Comparison of ENCODE assay signal across 2 cellular contexts in the genomic region with DNA sequence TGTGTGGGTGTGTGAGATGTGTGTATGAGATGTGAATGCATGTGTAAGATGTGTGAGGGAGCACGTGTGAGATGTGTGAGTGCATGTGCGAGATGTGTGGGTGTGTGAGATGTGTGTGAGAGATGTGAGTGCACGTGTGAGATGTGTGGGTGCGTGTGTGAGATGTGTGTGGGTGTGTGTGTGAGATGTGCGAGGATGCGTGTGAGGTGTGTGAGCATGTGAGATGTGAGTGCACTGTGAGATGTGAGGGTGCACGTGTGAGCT.
TF ChIP-seq lines count a peak whose summit lies in the region.

No MANE protein-coding gene starts in this region.

TF ChIP-seq in IMR-90, 13 proteins besides CTCF, POLR2A, EP300 and RAD21:
- no peak for TF ChIP-seq BHLHE40 (IDR thresholded peaks at IDR 0.05; ENCODE audit: low read depth, low read length)
- no peak for TF ChIP-seq CEBPB (IDR thresholded peaks at IDR 0.05; ENCODE audit: low read depth, low read length)
- no peak for TF ChIP-seq MAZ (IDR thresholded peaks at IDR 0.05; ENCODE audit: borderline replicate concordance, low read depth, low read length)
- no peak for TF ChIP-seq SMC3 (IDR thresholded peaks at IDR 0.05; ENCODE audit: low read depth, low read length)
- TF ChIP-seq NFE2L2 (IDR thresholded peaks at IDR 0.05; ENCODE audit: low read depth, low read length) = no peak
- no peak for TF ChIP-seq RFX5 (IDR thresholded peaks at IDR 0.05; ENCODE audit: low read depth, low read length)
- no peak for TF ChIP-seq FOS (IDR thresholded peaks at IDR 0.05; ENCODE audit: low read depth, low read length)
- TF ChIP-seq CHD1 (IDR thresholded peaks at IDR 0.05; ENCODE audit: low read depth, low read length) = no peak
- no peak for TF ChIP-seq MAFK (IDR thresholded peaks at IDR 0.05; ENCODE audit: low read depth, low read length)
- no peak for TF ChIP-seq MXI1 (IDR thresholded peaks at IDR 0.05; ENCODE audit: borderline replicate concordance, low read depth, low read length)
- TF ChIP-seq, protein P1, sequence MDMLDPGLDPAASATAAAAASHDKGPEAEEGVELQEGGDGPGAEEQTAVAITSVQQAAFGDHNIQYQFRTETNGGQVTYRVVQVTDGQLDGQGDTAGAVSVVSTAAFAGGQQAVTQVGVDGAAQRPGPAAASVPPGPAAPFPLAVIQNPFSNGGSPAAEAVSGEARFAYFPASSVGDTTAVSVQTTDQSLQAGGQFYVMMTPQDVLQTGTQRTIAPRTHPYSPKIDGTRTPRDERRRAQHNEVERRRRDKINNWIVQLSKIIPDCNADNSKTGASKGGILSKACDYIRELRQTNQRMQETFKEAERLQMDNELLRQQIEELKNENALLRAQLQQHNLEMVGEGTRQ (IDR thresholded peaks at IDR 0.05; ENCODE audit: low read depth, low read length) = no peak
- no peak for TF ChIP-seq RCOR1 (IDR thresholded peaks at IDR 0.05; ENCODE audit: insufficient replicate concordance, low read length)
- TF ChIP-seq, protein P2, sequence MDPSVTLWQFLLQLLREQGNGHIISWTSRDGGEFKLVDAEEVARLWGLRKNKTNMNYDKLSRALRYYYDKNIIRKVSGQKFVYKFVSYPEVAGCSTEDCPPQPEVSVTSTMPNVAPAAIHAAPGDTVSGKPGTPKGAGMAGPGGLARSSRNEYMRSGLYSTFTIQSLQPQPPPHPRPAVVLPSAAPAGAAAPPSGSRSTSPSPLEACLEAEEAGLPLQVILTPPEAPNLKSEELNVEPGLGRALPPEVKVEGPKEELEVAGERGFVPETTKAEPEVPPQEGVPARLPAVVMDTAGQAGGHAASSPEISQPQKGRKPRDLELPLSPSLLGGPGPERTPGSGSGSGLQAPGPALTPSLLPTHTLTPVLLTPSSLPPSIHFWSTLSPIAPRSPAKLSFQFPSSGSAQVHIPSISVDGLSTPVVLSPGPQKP (IDR thresholded peaks at IDR 0.05; ENCODE audit: borderline replicate concordance, low read depth, low read length) = no peak

TF ChIP-seq in liver, 16 proteins besides CTCF, POLR2A, EP300 and RAD21:
- TF ChIP-seq, protein P3, sequence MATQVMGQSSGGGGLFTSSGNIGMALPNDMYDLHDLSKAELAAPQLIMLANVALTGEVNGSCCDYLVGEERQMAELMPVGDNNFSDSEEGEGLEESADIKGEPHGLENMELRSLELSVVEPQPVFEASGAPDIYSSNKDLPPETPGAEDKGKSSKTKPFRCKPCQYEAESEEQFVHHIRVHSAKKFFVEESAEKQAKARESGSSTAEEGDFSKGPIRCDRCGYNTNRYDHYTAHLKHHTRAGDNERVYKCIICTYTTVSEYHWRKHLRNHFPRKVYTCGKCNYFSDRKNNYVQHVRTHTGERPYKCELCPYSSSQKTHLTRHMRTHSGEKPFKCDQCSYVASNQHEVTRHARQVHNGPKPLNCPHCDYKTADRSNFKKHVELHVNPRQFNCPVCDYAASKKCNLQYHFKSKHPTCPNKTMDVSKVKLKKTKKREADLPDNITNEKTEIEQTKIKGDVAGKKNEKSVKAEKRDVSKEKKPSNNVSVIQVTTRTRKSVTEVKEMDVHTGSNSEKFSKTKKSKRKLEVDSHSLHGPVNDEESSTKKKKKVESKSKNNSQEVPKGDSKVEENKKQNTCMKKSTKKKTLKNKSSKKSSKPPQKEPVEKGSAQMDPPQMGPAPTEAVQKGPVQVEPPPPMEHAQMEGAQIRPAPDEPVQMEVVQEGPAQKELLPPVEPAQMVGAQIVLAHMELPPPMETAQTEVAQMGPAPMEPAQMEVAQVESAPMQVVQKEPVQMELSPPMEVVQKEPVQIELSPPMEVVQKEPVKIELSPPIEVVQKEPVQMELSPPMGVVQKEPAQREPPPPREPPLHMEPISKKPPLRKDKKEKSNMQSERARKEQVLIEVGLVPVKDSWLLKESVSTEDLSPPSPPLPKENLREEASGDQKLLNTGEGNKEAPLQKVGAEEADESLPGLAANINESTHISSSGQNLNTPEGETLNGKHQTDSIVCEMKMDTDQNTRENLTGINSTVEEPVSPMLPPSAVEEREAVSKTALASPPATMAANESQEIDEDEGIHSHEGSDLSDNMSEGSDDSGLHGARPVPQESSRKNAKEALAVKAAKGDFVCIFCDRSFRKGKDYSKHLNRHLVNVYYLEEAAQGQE (IDR thresholded peaks at IDR 0.05) = no peak
- no peak for TF ChIP-seq YY1 (IDR thresholded peaks at IDR 0.05)
- TF ChIP-seq SP1 (IDR thresholded peaks at IDR 0.05) = no peak
- TF ChIP-seq FOXA1 (IDR thresholded peaks at IDR 0.05) = no peak
- TF ChIP-seq HNF4G (IDR thresholded peaks at IDR 0.05) = no peak
- TF ChIP-seq GABPA (IDR thresholded peaks at IDR 0.05 in 1 of 2, conservative IDR thresholded peaks at IDR 0.05 in 1 of 2) = no peak
- no peak for TF ChIP-seq FOXA2 (IDR thresholded peaks at IDR 0.05)
- TF ChIP-seq RXRA (IDR thresholded peaks at IDR 0.05) = no peak
- no peak for TF ChIP-seq HNF4A (conservative IDR thresholded peaks at IDR 0.05)
- TF ChIP-seq, protein P4, sequence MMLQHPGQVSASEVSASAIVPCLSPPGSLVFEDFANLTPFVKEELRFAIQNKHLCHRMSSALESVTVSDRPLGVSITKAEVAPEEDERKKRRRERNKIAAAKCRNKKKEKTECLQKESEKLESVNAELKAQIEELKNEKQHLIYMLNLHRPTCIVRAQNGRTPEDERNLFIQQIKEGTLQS (IDR thresholded peaks at IDR 0.05) = no peak
- no peak for TF ChIP-seq JUND (IDR thresholded peaks at IDR 0.05)
- no peak for TF ChIP-seq TAF1 (conservative IDR thresholded peaks at IDR 0.05)
- TF ChIP-seq, protein P5, sequence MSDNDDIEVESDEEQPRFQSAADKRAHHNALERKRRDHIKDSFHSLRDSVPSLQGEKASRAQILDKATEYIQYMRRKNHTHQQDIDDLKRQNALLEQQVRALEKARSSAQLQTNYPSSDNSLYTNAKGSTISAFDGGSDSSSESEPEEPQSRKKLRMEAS (IDR thresholded peaks at IDR 0.05) = no peak
- TF ChIP-seq NR2F2 (IDR thresholded peaks at IDR 0.05) = no peak
- no peak for TF ChIP-seq EGR1 (IDR thresholded peaks at IDR 0.05; ENCODE audit: low read depth in 2 of 2)
- TF ChIP-seq, protein P6, sequence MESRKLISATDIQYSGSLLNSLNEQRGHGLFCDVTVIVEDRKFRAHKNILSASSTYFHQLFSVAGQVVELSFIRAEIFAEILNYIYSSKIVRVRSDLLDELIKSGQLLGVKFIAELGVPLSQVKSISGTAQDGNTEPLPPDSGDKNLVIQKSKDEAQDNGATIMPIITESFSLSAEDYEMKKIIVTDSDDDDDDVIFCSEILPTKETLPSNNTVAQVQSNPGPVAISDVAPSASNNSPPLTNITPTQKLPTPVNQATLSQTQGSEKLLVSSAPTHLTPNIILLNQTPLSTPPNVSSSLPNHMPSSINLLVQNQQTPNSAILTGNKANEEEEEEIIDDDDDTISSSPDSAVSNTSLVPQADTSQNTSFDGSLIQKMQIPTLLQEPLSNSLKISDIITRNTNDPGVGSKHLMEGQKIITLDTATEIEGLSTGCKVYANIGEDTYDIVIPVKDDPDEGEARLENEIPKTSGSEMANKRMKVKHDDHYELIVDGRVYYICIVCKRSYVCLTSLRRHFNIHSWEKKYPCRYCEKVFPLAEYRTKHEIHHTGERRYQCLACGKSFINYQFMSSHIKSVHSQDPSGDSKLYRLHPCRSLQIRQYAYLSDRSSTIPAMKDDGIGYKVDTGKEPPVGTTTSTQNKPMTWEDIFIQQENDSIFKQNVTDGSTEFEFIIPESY (IDR thresholded peaks at IDR 0.05) = no peak
TF ChIP-seq in liver: peak in this region for 0.
